In the genomic region with DNA sequence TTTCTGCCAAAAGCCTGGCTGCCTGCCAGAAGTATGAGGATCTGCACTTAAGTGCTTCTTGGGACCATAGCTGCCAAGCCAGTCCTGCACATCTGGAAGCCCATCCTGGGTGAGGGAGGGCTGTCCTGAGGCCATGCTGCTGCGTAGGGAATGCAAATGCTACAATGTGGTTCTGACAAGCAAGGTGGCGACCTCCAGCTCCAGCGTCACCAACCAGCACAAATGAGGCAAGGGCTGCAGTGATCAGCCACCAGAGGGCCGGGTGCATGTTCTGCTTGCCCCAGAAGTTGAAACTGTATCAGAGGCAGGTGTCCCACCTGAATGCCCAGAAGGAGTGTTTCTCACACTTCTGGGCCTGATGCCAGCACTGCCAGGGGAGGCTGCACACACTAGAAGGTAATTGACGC, we compare ENCODE assay signal across 1 cellular context.
TF ChIP-seq lines count a peak whose summit lies in the region.

No MANE protein-coding gene starts in this region.

TF ChIP-seq in HCT116, 20 proteins besides CTCF, POLR2A, EP300 and RAD21 (continued from another document):
- TF ChIP-seq YY1 (IDR thresholded peaks at IDR 0.05; ENCODE audit: extremely low read depth, insufficient replicate concordance, low read depth, low read length) (no peak), SP1 (IDR thresholded peaks at IDR 0.05; ENCODE audit: low read depth) (no peak), ZFX (IDR thresholded peaks at IDR 0.05) (no peak), ZNF274 (IDR thresholded peaks at IDR 0.05; ENCODE audit: low read depth, low read length) (no peak)
